Comparison of ENCODE assay signal across 1 cellular context in genomic region chr6:146289816-146290588, GRCh38.
TF ChIP-seq lines count a peak whose summit lies in the region.

No MANE protein-coding gene starts in this region.

TF ChIP-seq in SK-N-SH, 30 proteins besides CTCF, POLR2A, EP300 and RAD21 (continued from another document):
- TF ChIP-seq RCOR1 (IDR thresholded peaks at IDR 0.05; ENCODE audit: low read length), result no peak
- peak; percentile 40 for TF ChIP-seq TCF12 (IDR thresholded peaks at IDR 0.05)
- TF ChIP-seq FOXJ3 (CRISPR knock-in tag; IDR thresholded peaks at IDR 0.05), result no peak
- 0 out of 2 replicates have a peak, but pooled peaks have one; percentile 7 for TF ChIP-seq PBX3 (IDR thresholded peaks at IDR 0.05)
- TF ChIP-seq REST (IDR thresholded peaks at IDR 0.05; ENCODE audit: low read depth, low read length), result no peak
- no peak for TF ChIP-seq MEF2A (IDR thresholded peaks at IDR 0.05; ENCODE audit: borderline replicate concordance, low read depth)
- no peak for TF ChIP-seq EZH2phosphoT487 (IDR thresholded peaks at IDR 0.05; ENCODE audit: borderline replicate concordance, low read depth)
- no peak for TF ChIP-seq POLR2AphosphoS5 (IDR thresholded peaks at IDR 0.05; ENCODE audit: low read depth, low read length)
- no peak for TF ChIP-seq YY1 (IDR thresholded peaks at IDR 0.05; ENCODE audit: low read depth)
